8 cellular contexts compared by ENCODE assay signal in the genomic region with DNA sequence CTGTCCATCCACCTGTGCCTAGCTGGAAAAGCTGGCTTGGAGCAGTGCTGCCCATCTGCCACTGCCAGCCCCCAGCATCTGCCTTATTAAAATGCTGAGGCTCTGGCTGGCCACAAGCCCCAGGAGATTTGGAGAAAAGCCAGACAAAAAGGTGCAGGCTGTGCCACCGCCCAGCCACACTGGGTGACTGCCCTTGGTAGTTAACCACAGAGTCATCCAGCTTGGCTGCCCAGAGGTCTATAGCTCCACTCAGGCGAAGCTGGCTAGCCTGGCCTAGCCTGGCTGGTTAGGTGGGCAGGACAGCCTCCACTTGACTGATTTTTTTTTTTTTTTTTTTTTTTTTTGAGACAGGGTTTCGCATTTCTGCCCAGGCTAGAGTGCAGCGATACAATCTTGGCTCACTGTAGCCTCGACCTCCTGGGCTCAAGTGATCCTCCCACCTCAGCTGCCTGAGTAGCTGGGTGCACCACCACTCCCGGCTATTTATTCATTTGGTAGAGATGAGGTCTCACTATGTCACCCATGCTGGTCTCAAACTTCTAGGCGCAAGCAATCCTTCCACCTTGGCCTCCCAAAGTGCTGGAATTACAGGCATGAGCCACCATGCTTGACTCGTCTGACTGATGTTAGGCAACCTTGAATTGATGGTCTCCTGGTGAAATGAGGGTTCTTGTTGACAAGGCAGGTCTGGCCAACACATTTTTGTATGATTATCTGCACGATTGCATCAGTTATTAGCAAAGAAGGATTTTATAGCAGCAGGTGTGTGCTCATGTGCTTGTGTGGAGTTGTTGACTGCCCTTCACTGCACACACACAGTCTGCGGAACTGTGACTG.
DNase-seq lines count a peak whose midpoint lies in the region; ATAC-seq and TF ChIP-seq lines count a peak whose summit lies in the region.

No MANE protein-coding gene starts in this region.

- H3K27me3 ChIP-seq in PC-3 (ENCODE audit: low read length) (no peaks in the 10 kb centered on the region), left ventricle myocardium inferior (ENCODE audit: low read depth) (peaks cover 9% of the 10 kb centered on the region), upper lobe of left lung (no peaks in the 10 kb centered on the region)

- H3K4me3 Mint-ChIP-seq in activated naive CD4-positive, alpha-beta T cell treated with anti-CD3 and anti-CD28 coated beads, Interleukin-2, amount 10 ng/mL, durations not matched to agents 7 days and 5 days = peak overlapping the region; percentile 31

- no peaks in the 10 kb centered on the region for H3K9me3 ChIP-seq in PC-3 (ENCODE audit: low read length)
- H3K9me3 ChIP-seq in left ventricle myocardium inferior (replicated peaks) = no peaks in the 10 kb centered on the region
- no peaks in the 10 kb centered on the region for H3K9me3 ChIP-seq in upper lobe of left lung

- H3K79me2 ChIP-seq in PC-3 (ENCODE audit: low read length) = no peaks in the 10 kb centered on the region

- H3K4me1 ChIP-seq in PC-3 (ENCODE audit: insufficient read depth, low read length) (peaks cover 8% of the 10 kb centered on the region), left ventricle myocardium inferior (peaks cover 52% of the 10 kb centered on the region), upper lobe of left lung (peaks cover 7 to 45% (median 39%) of the 10 kb centered on the region in 4 donors)

- H3K4me3 ChIP-seq in PC-3 (ENCODE audit: low read length) (no peak overlapping the region), left ventricle myocardium inferior (no peak overlapping the region), upper lobe of left lung (no peak overlapping the region)

- no peak for TF ChIP-seq EP300 in upper lobe of left lung (IDR thresholded peaks at IDR 0.05)

- H4K20me1 ChIP-seq in PC-3 (ENCODE audit: low read length) = no peaks in the 10 kb centered on the region

- peaks cover 79% of the 10 kb centered on the region for H3K4me1 Mint-ChIP-seq in activated naive CD4-positive, alpha-beta T cell treated with anti-CD3 and anti-CD28 coated beads, Interleukin-2, amount 10 ng/mL, durations not matched to agents 7 days and 5 days

- ATAC-seq in PC-3 = peak; percentile 29; the same call in 1 of the 2 replicates
- no peak for ATAC-seq in upper lobe of left lung (ENCODE audit: low FRiP score in 2 of 2)
- ATAC-seq in GM21576 (IDR thresholded peaks at IDR 0.05; ENCODE audit: unreplicated experiment) = no peak
- ATAC-seq in GM19328 (IDR thresholded peaks at IDR 0.05; ENCODE audit: unreplicated experiment) = no peak

- 80 to 83% methylated on average over 10 of the region's 10 CpGs for WGBS in upper lobe of left lung, 2 donors

- no peaks in the 10 kb centered on the region for H3F3A ChIP-seq in PC-3 (ENCODE audit: low read length, unreplicated experiment)

- TF ChIP-seq CTCF in PC-3 (conservative IDR thresholded peaks at IDR 0.05; ENCODE audit: low read depth, low read length) (no peak), left ventricle myocardium inferior (IDR thresholded peaks at IDR 0.05; ENCODE audit: borderline replicate concordance) (no peak), upper lobe of left lung (IDR thresholded peaks at IDR 0.05) (no peak), GM13977 (IDR thresholded peaks at IDR 0.05; ENCODE audit: extremely low read depth, insufficient read depth, missing control alignments) (no peak)

- no TSS peak for BruUV-seq in PC-3 (replicated peaks; lab: Mats Ljungman, UMichigan)

- H3K4me2 ChIP-seq in PC-3 (ENCODE audit: low read length) = no peak overlapping the region

- in situ Hi-C loops in GM13977 (cut with MboI; ENCODE audit: low pct_unique_long_range_greater_than_20kb, low sequenced_read_pairs, unreplicated experiment) = no loop called here

- H3K9me3 Mint-ChIP-seq in activated naive CD4-positive, alpha-beta T cell treated with anti-CD3 and anti-CD28 coated beads, Interleukin-2, amount 10 ng/mL, durations not matched to agents 7 days and 5 days = no peaks in the 10 kb centered on the region

- H2AFZ ChIP-seq in PC-3 (ENCODE audit: low read length) = no peak overlapping the region

- POLR2A ChIA-PET in PC-3 (lab: Charles Lee; ENCODE audit: unreplicated experiment) = no interaction called here

- peaks cover 14% of the 10 kb centered on the region for H3K36me3 Mint-ChIP-seq in activated naive CD4-positive, alpha-beta T cell treated with anti-CD3 and anti-CD28 coated beads, Interleukin-2, amount 10 ng/mL, durations not matched to agents 7 days and 5 days

- no peak for TF ChIP-seq POLR2A in upper lobe of left lung (IDR thresholded peaks at IDR 0.05)

- no peak overlapping the region for H3K9ac ChIP-seq in PC-3 (ENCODE audit: low read length)

- no peaks in the 10 kb centered on the region for H3K36me3 ChIP-seq in PC-3 (ENCODE audit: low read depth, low read length)
- H3K36me3 ChIP-seq in left ventricle myocardium inferior = no peaks in the 10 kb centered on the region
- no peaks in the 10 kb centered on the region for H3K36me3 ChIP-seq in upper lobe of left lung

- H3K9me2 ChIP-seq in PC-3 (replicated peaks; ENCODE audit: low read length) = no peaks in the 10 kb centered on the region

- no peak overlapping the region for H3K27ac ChIP-seq in PC-3 (ENCODE audit: low read length)
- H3K27ac ChIP-seq in left ventricle myocardium inferior (replicated peaks) = peak overlapping the region; percentile 47
- H3K27ac ChIP-seq in upper lobe of left lung = peak overlapping the region; percentile 73 to 84 (median 78)

- no peak for DNase-seq in activated naive CD4-positive, alpha-beta T cell treated with anti-CD3 and anti-CD28 coated beads, Interleukin-2, amount 10 ng/mL, durations not matched to agents 7 days and 5 days
- no peak for DNase-seq in activated naive CD4-positive, alpha-beta T cell treated with Interleukin-2 at 50 U/mL for 16 hours
- DNase-seq in PC-3 (peak; percentile 46), left ventricle myocardium inferior (no peak), upper lobe of left lung (peak in 1 of 2 donors; percentile 40), GM13977 (ENCODE audit: low spot score) (no peak)

- H3K27ac Mint-ChIP-seq in activated naive CD4-positive, alpha-beta T cell treated with anti-CD3 and anti-CD28 coated beads, Interleukin-2, amount 10 ng/mL, durations not matched to agents 7 days and 5 days = peak overlapping the region; percentile 100

- H3K27me3 Mint-ChIP-seq in activated naive CD4-positive, alpha-beta T cell treated with anti-CD3 and anti-CD28 coated beads, Interleukin-2, amount 10 ng/mL, durations not matched to agents 7 days and 5 days = no peaks in the 10 kb centered on the region

- intact Hi-C loops in PC-3 (cut with micrococcal nuclease) (no loop called here), left ventricle myocardium inferior (cut with micrococcal nuclease) (no loop called here)

- CTCF ChIA-PET in activated naive CD4-positive, alpha-beta T cell treated with anti-CD3 and anti-CD28 coated beads, Interleukin-2, amount 10 ng/mL, durations not matched to agents 7 days and 5 days (lab: Charles Lee) = interaction anchor here (0.9 to 5.5 kb wide), 3 partner anchors 11 to 29 kb away, joined by 3 to 30 read pairs (median 5); no protein-coding TSS in a partner anchor
- CTCF ChIA-PET in PC-3 (lab: Charles Lee) = no interaction called here
